12 cellular contexts compared by ENCODE assay signal in the genomic region with DNA sequence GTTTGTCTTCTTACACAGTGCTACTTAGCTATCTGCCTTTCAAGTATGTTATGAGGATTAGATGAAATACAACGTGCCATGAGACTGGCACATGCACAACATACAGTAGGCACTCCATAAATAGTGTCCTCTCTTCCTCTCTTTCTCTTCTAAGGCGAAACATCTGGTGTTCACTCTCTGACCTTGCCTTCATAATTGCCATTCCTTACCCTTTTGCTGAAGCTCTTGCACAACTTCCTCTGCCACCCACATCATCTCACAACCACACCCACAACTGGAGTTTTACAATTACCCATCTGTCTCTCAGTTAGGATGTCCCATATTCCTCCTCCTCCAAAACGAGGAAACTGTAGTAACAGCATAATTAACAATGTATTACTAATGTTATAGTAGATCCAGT. TPM values are rescaled to one million over a fixed set of nuclear protein-coding genes. Genes with fewer than 3 reads are reported as not detected.
DNase-seq lines count a peak whose midpoint lies in the region; ATAC-seq and TF ChIP-seq lines count a peak whose summit lies in the region.
"Had no signal": no experiment of that assay in that cellular context is flagged by ENCODE, and none has a peak within 500 bp of the region (broad histone marks: within the 10 kb centered on the region; RNA-seq: fewer than 3 reads in every experiment).

No MANE protein-coding gene starts in this region.

- TF ChIP-seq CTCF in esophagus muscularis mucosa (IDR thresholded peaks at IDR 0.05) (no peak), osteoblast (IDR thresholded peaks at IDR 0.05; ENCODE audit: extremely low read depth, low read depth, low read length) (no peak)

- H3K4me3 ChIP-seq in esophagus muscularis mucosa (no peak overlapping the region), osteoblast (ENCODE audit: insufficient read depth, low read length) (no peak overlapping the region)
- H3K4me3 ChIP-seq: ascending aorta had no signal

- H3K4me3 Mint-ChIP-seq in stimulated activated effector memory CD8-positive, alpha-beta T cell treated with anti-CD3 and anti-CD28 coated beads, Interleukin-12 subunit alpha, Interleukin-12 subunit beta, amount 100 ng/mL, for 72 hours, result no peak overlapping the region
- H3K4me3 Mint-ChIP-seq: activated CD8-positive, alpha-beta memory T cell treated with anti-CD3 and anti-CD28 coated beads, Interleukin-2, amount 10 ng/mL, durations not matched to agents 7 days and 5 days had no signal

- intact Hi-C loops in esophagus muscularis mucosa (cut with DNase I), result no loop called here

- ATAC-seq in stimulated activated effector memory CD8-positive, alpha-beta T cell treated with anti-CD3 and anti-CD28 coated beads, Interleukin-12 subunit alpha, Interleukin-12 subunit beta, amount 100 ng/mL, for 72 hours, result no peak
- no peak for ATAC-seq in HG03354 (IDR thresholded peaks at IDR 0.05; ENCODE audit: poor library complexity, severe bottlenecking, unreplicated experiment)
- ATAC-seq: activated CD8-positive, alpha-beta memory T cell treated with anti-CD3 and anti-CD28 coated beads, Interleukin-2, amount 10 ng/mL, durations not matched to agents 7 days and 5 days had no signal

- no peaks in the 10 kb centered on the region for H3K36me3 Mint-ChIP-seq in stimulated activated effector memory CD8-positive, alpha-beta T cell treated with anti-CD3 and anti-CD28 coated beads, Interleukin-12 subunit alpha, Interleukin-12 subunit beta, amount 100 ng/mL, for 72 hours
- H3K36me3 Mint-ChIP-seq: activated CD8-positive, alpha-beta memory T cell treated with anti-CD3 and anti-CD28 coated beads, Interleukin-2, amount 10 ng/mL, durations not matched to agents 7 days and 5 days had no signal

- no peak overlapping the region for H3K27ac ChIP-seq in esophagus muscularis mucosa (replicated peaks in 1 of 4)
- H3K27ac ChIP-seq in osteoblast (ENCODE audit: low read depth, low read length), result no peak overlapping the region
- H3K27ac ChIP-seq: ascending aorta had no signal

- no peak overlapping the region for H3K27ac Mint-ChIP-seq in stimulated activated effector memory CD8-positive, alpha-beta T cell treated with anti-CD3 and anti-CD28 coated beads, Interleukin-12 subunit alpha, Interleukin-12 subunit beta, amount 100 ng/mL, for 72 hours
- H3K27ac Mint-ChIP-seq: activated CD8-positive, alpha-beta memory T cell treated with anti-CD3 and anti-CD28 coated beads, Interleukin-2, amount 10 ng/mL, durations not matched to agents 7 days and 5 days had no signal

- H2AFZ ChIP-seq in osteoblast (ENCODE audit: low read length), result no peak overlapping the region

- H3K79me2 ChIP-seq in osteoblast (ENCODE audit: insufficient read depth, low read length), result no peaks in the 10 kb centered on the region

- H3K36me3 ChIP-seq in esophagus muscularis mucosa (no peaks in the 10 kb centered on the region), osteoblast (ENCODE audit: insufficient read depth, low read length) (no peaks in the 10 kb centered on the region)
- H3K36me3 ChIP-seq: ascending aorta had no signal

- H3K9me3 Mint-ChIP-seq in stimulated activated effector memory CD8-positive, alpha-beta T cell treated with anti-CD3 and anti-CD28 coated beads, Interleukin-12 subunit alpha, Interleukin-12 subunit beta, amount 100 ng/mL, for 72 hours, result no peaks in the 10 kb centered on the region

- no peaks in the 10 kb centered on the region for H3K4me1 ChIP-seq in esophagus muscularis mucosa
- peaks cover 4% of the 10 kb centered on the region for H3K4me1 ChIP-seq in osteoblast (ENCODE audit: insufficient read depth, low read length)
- H3K4me1 ChIP-seq: ascending aorta had no signal

- H3K4me2 ChIP-seq in osteoblast (ENCODE audit: insufficient read depth, low read length), result no peak overlapping the region

- no peak for TF ChIP-seq EP300 in esophagus muscularis mucosa (IDR thresholded peaks at IDR 0.05)

- TF ChIP-seq POLR2A in esophagus muscularis mucosa (IDR thresholded peaks at IDR 0.05; ENCODE audit: low read depth), result no peak

- DNase-seq in GF-D8 (lab: John Stamatoyannopoulos, UW) (peak; percentile 97), NOMO-1 (lab: John Stamatoyannopoulos, UW; ENCODE audit: unreplicated experiment in 2 of 2) (peak; percentile 90 to 98), esophagus muscularis mucosa (ENCODE audit: extremely low spot score) (peak; percentile 66), osteoblast (ENCODE audit: insufficient read length, low spot score, missing footprints) (peak; percentile 76), NCI-H2029 (lab: John Stamatoyannopoulos, UW) (no peak), GOT3 (lab: John Stamatoyannopoulos, UW) (no peak)
- DNase-seq in stimulated activated effector memory CD8-positive, alpha-beta T cell treated with anti-CD3 and anti-CD28 coated beads, Interleukin-12 subunit alpha, Interleukin-12 subunit beta, amount 100 ng/mL, for 72 hours (ENCODE audit: low spot score in 2 of 2), result no peak
- DNase-seq: activated CD8-positive, alpha-beta memory T cell treated with anti-CD3 and anti-CD28 coated beads, Interleukin-2, amount 10 ng/mL, durations not matched to agents 7 days and 5 days; NCI-H748 treated with DMSO at 0.1 percent for 48 hours; posterior cingulate gyrus had no signal

- peaks cover 0 to 4% (median 0%) of the 10 kb centered on the region in 4 donors for H3K9me3 ChIP-seq in esophagus muscularis mucosa
- H3K9me3 ChIP-seq in osteoblast (ENCODE audit: low read depth, low read length), result no peaks in the 10 kb centered on the region
- H3K9me3 ChIP-seq: ascending aorta had no signal

- 49% methylated on average over 3 of the region's 3 CpGs for WGBS in esophagus muscularis mucosa

- H3K4me1 Mint-ChIP-seq in stimulated activated effector memory CD8-positive, alpha-beta T cell treated with anti-CD3 and anti-CD28 coated beads, Interleukin-12 subunit alpha, Interleukin-12 subunit beta, amount 100 ng/mL, for 72 hours, result peaks cover 6% of the 10 kb centered on the region

- no peaks in the 10 kb centered on the region for H4K20me1 ChIP-seq in osteoblast (ENCODE audit: insufficient read depth, low read length)

- no peaks in the 10 kb centered on the region for H3K27me3 ChIP-seq in esophagus muscularis mucosa
- H3K27me3 ChIP-seq in osteoblast (ENCODE audit: insufficient read depth, low read length), result no peaks in the 10 kb centered on the region
- H3K27me3 ChIP-seq: ascending aorta had no signal

RNA-seq across cellular contexts. Expression of a gene that starts 26.4 kb away (rescaled TPM):
- total RNA-seq in esophagus muscularis mucosa (1 to 10 TPM in 3 of 4 donors, under 1 TPM in 1; 0.58 to 2.8 (median 1.9) TPM), osteoblast (under 0.01 TPM in 1 of 2 replicates, not detected in the other)
- total RNA-seq: activated CD8-positive, alpha-beta memory T cell treated with anti-CD3 and anti-CD28 coated beads, Interleukin-2, amount 10 ng/mL, durations not matched to agents 7 days and 5 days had no signal

Comparison
In these comparisons a context has a peak if more than half of its experiments do, and no peak if none do; other contexts are left out.
1. DNase-seq: peak in GF-D8 (single experiment), NOMO-1 (2 of 2), esophagus muscularis mucosa (single experiment) and osteoblast (single experiment); none in NCI-H2029 (single experiment), stimulated activated effector memory CD8-positive, alpha-beta T cell treated with anti-CD3 and anti-CD28 coated beads, Interleukin-12 subunit alpha, Interleukin-12 subunit beta, amount 100 ng/mL, for 72 hours (0 of 2) and GOT3 (single experiment).